Comparison of ENCODE assay signal across 8 cellular contexts in the genomic region with DNA sequence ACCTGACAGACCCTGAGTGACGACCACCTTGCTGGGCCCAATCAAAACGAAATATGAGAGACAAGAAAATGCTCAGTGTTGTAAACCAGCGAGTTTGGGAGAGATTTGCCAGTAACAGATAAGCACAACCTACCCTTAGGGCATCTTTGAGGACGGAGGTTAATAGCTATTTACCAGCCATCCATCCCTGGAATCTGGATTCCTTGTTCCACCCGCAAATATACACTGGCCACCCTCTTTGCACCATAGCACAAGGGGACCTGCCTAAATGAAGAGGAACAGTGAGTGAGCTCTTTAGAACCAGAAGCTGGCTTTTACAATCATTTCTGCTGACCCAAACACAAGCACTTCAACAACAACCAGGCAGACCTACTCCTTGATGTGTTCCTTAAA. TPM values are rescaled to one million over a fixed set of nuclear protein-coding genes. Genes with fewer than 3 reads are reported as not detected.
DNase-seq lines count a peak whose midpoint lies in the region; ATAC-seq and TF ChIP-seq lines count a peak whose summit lies in the region.

No MANE protein-coding gene starts in this region.

- peak overlapping the region; percentile 63; the same call in 1 of the 2 replicates for H3K27ac ChIP-seq in HEK293 (ENCODE audit: extremely low read depth, low read depth, low read length)
- no peak overlapping the region for H3K27ac ChIP-seq in iPS DF 6.9 (ENCODE audit: low read length)

- peak overlapping the region; percentile 71 for H3K4me3 Mint-ChIP-seq in activated CD8-positive, alpha-beta T cell treated with anti-CD3 and anti-CD28 coated beads for 36 hours
- H3K4me3 Mint-ChIP-seq in stimulated activated effector memory CD8-positive, alpha-beta T cell treated with anti-CD3 and anti-CD28 coated beads, Interleukin-12 subunit alpha, Interleukin-12 subunit beta, amount 100 ng/mL, for 72 hours = peak overlapping the region; percentile 77

- H3K36me3 ChIP-seq in HEK293 (ENCODE audit: control insufficient read depth in 2 of 2, insufficient read depth in 1 of 2, low read length in 2 of 2) = no peaks in the 10 kb centered on the region
- no peaks in the 10 kb centered on the region for H3K36me3 ChIP-seq in iPS DF 6.9 (ENCODE audit: control insufficient read depth, insufficient read depth, low read length)

- H3K9me3 Mint-ChIP-seq in activated CD8-positive, alpha-beta T cell treated with anti-CD3 and anti-CD28 coated beads for 36 hours = no peaks in the 10 kb centered on the region
- H3K9me3 Mint-ChIP-seq in stimulated activated effector memory CD8-positive, alpha-beta T cell treated with anti-CD3 and anti-CD28 coated beads, Interleukin-12 subunit alpha, Interleukin-12 subunit beta, amount 100 ng/mL, for 72 hours = no peaks in the 10 kb centered on the region

- peaks cover 14% of the 10 kb centered on the region for H3K4me1 ChIP-seq in HEK293 (ENCODE audit: control insufficient read depth, insufficient read depth, low read length)
- H3K4me1 ChIP-seq in iPS DF 6.9 (ENCODE audit: control insufficient read depth, insufficient read depth, low read length) = peaks cover 3% of the 10 kb centered on the region

- DNase-seq in activated CD8-positive, alpha-beta T cell treated with anti-CD3 and anti-CD28 coated beads for 36 hours = no peak
- no peak for DNase-seq in iPS DF 6.9 (ENCODE audit: low read depth, low spot score)
- DNase-seq in stimulated activated effector memory CD8-positive, alpha-beta T cell treated with anti-CD3 and anti-CD28 coated beads, Interleukin-12 subunit alpha, Interleukin-12 subunit beta, amount 100 ng/mL, for 72 hours (ENCODE audit: low spot score in 2 of 2) = no peak
- DNase-seq in NCI-H510A (lab: John Stamatoyannopoulos, UW) = no peak
- no peak for DNase-seq in NK-92 (lab: John Stamatoyannopoulos, UW; ENCODE audit: unreplicated experiment)
- DNase-seq in NCI-H1694 (lab: John Stamatoyannopoulos, UW) = no peak

- peak overlapping the region; percentile 38 for H3K27ac Mint-ChIP-seq in activated CD8-positive, alpha-beta T cell treated with anti-CD3 and anti-CD28 coated beads for 36 hours
- no peak overlapping the region for H3K27ac Mint-ChIP-seq in stimulated activated effector memory CD8-positive, alpha-beta T cell treated with anti-CD3 and anti-CD28 coated beads, Interleukin-12 subunit alpha, Interleukin-12 subunit beta, amount 100 ng/mL, for 72 hours

- no peak for ATAC-seq in activated CD8-positive, alpha-beta T cell treated with anti-CD3 and anti-CD28 coated beads for 36 hours
- ATAC-seq in stimulated activated effector memory CD8-positive, alpha-beta T cell treated with anti-CD3 and anti-CD28 coated beads, Interleukin-12 subunit alpha, Interleukin-12 subunit beta, amount 100 ng/mL, for 72 hours = no peak
- no peak for ATAC-seq in GM18520 (IDR thresholded peaks at IDR 0.05; ENCODE audit: unreplicated experiment)

- CTCF ChIA-PET in HEK293 (lab: Yijun Ruan, JAX) = interaction anchor here (1.0 kb wide), 1 partner anchor 56 kb away, joined by 3 read pairs; no protein-coding TSS in a partner anchor
- CTCF ChIA-PET in activated CD8-positive, alpha-beta T cell treated with anti-CD3 and anti-CD28 coated beads for 36 hours (lab: Charles Lee) = no interaction called here

- H3K27me3 Mint-ChIP-seq in activated CD8-positive, alpha-beta T cell treated with anti-CD3 and anti-CD28 coated beads for 36 hours = no peaks in the 10 kb centered on the region

- no peak for TF ChIP-seq CTCF in HEK293 (tag by site-specific recombination; IDR thresholded peaks at IDR 0.05)
- TF ChIP-seq CTCF in activated CD8-positive, alpha-beta T cell treated with anti-CD3 and anti-CD28 coated beads for 36 hours (IDR thresholded peaks at IDR 0.05) = no peak

- intact Hi-C loops in activated CD8-positive, alpha-beta T cell treated with anti-CD3 and anti-CD28 coated beads for 36 hours (cut with micrococcal nuclease) = loop anchor here (5.0 kb wide), 1 partner anchor 42 kb away; the partner anchor contains the start of gene DKC1

- no CpG with 5 or more reads among the region's 5 CpGs for WGBS in iPS DF 6.9 (ENCODE audit: insufficient coverage, insufficient read length)

- H3K4me3 ChIP-seq in HEK293 (ENCODE audit: low read depth, low read length) (peak overlapping the region; percentile 71), iPS DF 6.9 (ENCODE audit: low read length) (peak overlapping the region; percentile 59; the same call in 1 of the 2 replicates)

- H3K9me3 ChIP-seq in HEK293 (ENCODE audit: control insufficient read depth, insufficient read depth, low read depth, low read length) (no peaks in the 10 kb centered on the region), iPS DF 6.9 (ENCODE audit: control insufficient read depth, insufficient read depth, low read length) (no peaks in the 10 kb centered on the region)

- peaks cover 2% of the 10 kb centered on the region; the same call in 1 of the 2 replicates for H3K27me3 ChIP-seq in iPS DF 6.9 (ENCODE audit: control insufficient read depth, insufficient read depth, low read length)

- H3K36me3 Mint-ChIP-seq in activated CD8-positive, alpha-beta T cell treated with anti-CD3 and anti-CD28 coated beads for 36 hours (ENCODE audit: low read depth) = no peaks in the 10 kb centered on the region
- peaks cover 2% of the 10 kb centered on the region for H3K36me3 Mint-ChIP-seq in stimulated activated effector memory CD8-positive, alpha-beta T cell treated with anti-CD3 and anti-CD28 coated beads, Interleukin-12 subunit alpha, Interleukin-12 subunit beta, amount 100 ng/mL, for 72 hours

- POLR2A ChIA-PET in HEK293 (lab: Yijun Ruan, JAX) = interaction anchor here (1.3 kb wide), 1 partner anchor 41 kb away, joined by 14 read pairs; the partner anchor contains the start of gene DKC1
- POLR2A ChIA-PET in activated CD8-positive, alpha-beta T cell treated with anti-CD3 and anti-CD28 coated beads for 36 hours (lab: Charles Lee) = interaction anchor here (1.0 to 1.9 kb wide), 2 partner anchors 14 to 42 kb away, joined by 3 to 4 read pairs; partner anchors contain the start of gene DKC1

- peaks cover 50% of the 10 kb centered on the region for H3K4me1 Mint-ChIP-seq in activated CD8-positive, alpha-beta T cell treated with anti-CD3 and anti-CD28 coated beads for 36 hours (ENCODE audit: low read depth)
- H3K4me1 Mint-ChIP-seq in stimulated activated effector memory CD8-positive, alpha-beta T cell treated with anti-CD3 and anti-CD28 coated beads, Interleukin-12 subunit alpha, Interleukin-12 subunit beta, amount 100 ng/mL, for 72 hours = peaks cover 14% of the 10 kb centered on the region

TF ChIP-seq in HEK293, 187 proteins besides CTCF, POLR2A, EP300 and RAD21:
- TF ChIP-seq ZNF837 (tag by site-specific recombination; IDR thresholded peaks at IDR 0.05) (no peak), ZBTB20 (tag by site-specific recombination; IDR thresholded peaks at IDR 0.05) (peak; percentile 84), ZNF335 (tag by site-specific recombination; conservative IDR thresholded peaks at IDR 0.05) (peak; percentile 72; the same call in 1 of the 2 replicates)

RNA-seq across cellular contexts. Expression of gene MPP1, which starts 0.7 kb away (rescaled TPM):
- 10 to 100 TPM; 22.5 to 24.9 TPM for total RNA-seq in activated CD8-positive, alpha-beta T cell treated with anti-CD3 and anti-CD28 coated beads for 36 hours

RNA-seq across cellular contexts. Expression of gene SMIM9, which starts 29.9 kb away (rescaled TPM):
- not detected for total RNA-seq in activated CD8-positive, alpha-beta T cell treated with anti-CD3 and anti-CD28 coated beads for 36 hours

RNA-seq across cellular contexts. Expression of gene DKC1, which starts 41.9 kb away (rescaled TPM):
- total RNA-seq in activated CD8-positive, alpha-beta T cell treated with anti-CD3 and anti-CD28 coated beads for 36 hours = 100 to 1,000 TPM; 132 to 138 TPM

RNA-seq across cellular contexts. Expression of gene GAB3, which starts 53.7 kb away (rescaled TPM):
- 1 to 10 TPM; 3.9 to 5.0 TPM for total RNA-seq in activated CD8-positive, alpha-beta T cell treated with anti-CD3 and anti-CD28 coated beads for 36 hours
